Comparison of ENCODE assay signal across 9 cellular contexts in genomic region chr10:96339956-96340904, GRCh38. TPM values are rescaled to one million over a fixed set of nuclear protein-coding genes. Genes with fewer than 3 reads are reported as not detected.
DNase-seq lines count a peak whose midpoint lies in the region; ATAC-seq and TF ChIP-seq lines count a peak whose summit lies in the region.
"Had no signal": no experiment of that assay in that cellular context is flagged by ENCODE, and none has a peak within 500 bp of the region (broad histone marks: within the 10 kb centered on the region; RNA-seq: fewer than 3 reads in every experiment).

No MANE protein-coding gene starts in this region.

- H3K4me2 ChIP-seq in parathyroid adenoma (ENCODE audit: low read length): no peak overlapping the region

- H3K4me3 ChIP-seq in fibroblast of villous mesenchyme (ENCODE audit: low read depth, low read length) (no peak overlapping the region), parathyroid adenoma (ENCODE audit: low read depth, low read length) (no peak overlapping the region)

- in situ Hi-C loops in GM13977 (cut with MboI; ENCODE audit: low pct_unique_long_range_greater_than_20kb, low sequenced_read_pairs, unreplicated experiment): loop anchor here (25.0 kb wide), 1 partner anchor 328 kb away; no protein-coding TSS in a partner anchor
- in situ Hi-C loops in KBM-7 (cut with MboI; ENCODE audit: low pct_unique_long_range_greater_than_20kb, low sequenced_read_pairs): no loop called here

- ATAC-seq in activated T-helper 17 cell treated with anti-CD3 and anti-CD28 coated beads, Interleukin-2, amount 50 U/mL, for 72 hours (replicated peaks): peak; percentile 65
- no peak for ATAC-seq in GM21723 (IDR thresholded peaks at IDR 0.05; ENCODE audit: unreplicated experiment)

- no peak overlapping the region for H3K4me3 Mint-ChIP-seq in activated T-helper 17 cell treated with anti-CD3 and anti-CD28 coated beads, Interleukin-2, amount 50 U/mL, for 72 hours

- H3K36me3 Mint-ChIP-seq in activated T-helper 17 cell treated with anti-CD3 and anti-CD28 coated beads, Interleukin-2, amount 50 U/mL, for 72 hours (ENCODE audit: low read depth): no peaks in the 10 kb centered on the region

- peaks cover 10% of the 10 kb centered on the region for H3K27me3 Mint-ChIP-seq in activated T-helper 17 cell treated with anti-CD3 and anti-CD28 coated beads, Interleukin-2, amount 50 U/mL, for 72 hours

- peak; percentile 27 for DNase-seq in 8988T
- peak; percentile 54 for DNase-seq in GM13977 (ENCODE audit: low spot score)
- DNase-seq in KBM-7: peak; percentile 67
- DNase-seq in RPMI7951 (ENCODE audit: low read depth): peak; percentile 51
- peak; percentile 74 for DNase-seq in fibroblast of villous mesenchyme (ENCODE audit: low read depth)

- no peaks in the 10 kb centered on the region for H3K27me3 ChIP-seq in parathyroid adenoma (ENCODE audit: control insufficient read depth, insufficient read depth, low read length)

- no peaks in the 10 kb centered on the region for H3K9me3 ChIP-seq in parathyroid adenoma (ENCODE audit: control insufficient read depth, low read length)

- no peaks in the 10 kb centered on the region for H3K9me3 Mint-ChIP-seq in activated T-helper 17 cell treated with anti-CD3 and anti-CD28 coated beads, Interleukin-2, amount 50 U/mL, for 72 hours

- no peak overlapping the region for H3K9ac ChIP-seq in parathyroid adenoma

- TF ChIP-seq CTCF in GM13977 (IDR thresholded peaks at IDR 0.05; ENCODE audit: extremely low read depth, insufficient read depth, missing control alignments) (peak; percentile 89), fibroblast of villous mesenchyme (IDR thresholded peaks at IDR 0.05; ENCODE audit: insufficient read depth, low read depth, low read length) (peak; percentile 93), parathyroid adenoma (IDR thresholded peaks at IDR 0.05) (peak; percentile 35)

- H3K4me1 ChIP-seq in parathyroid adenoma: no peaks in the 10 kb centered on the region

- no peaks in the 10 kb centered on the region for H3K36me3 ChIP-seq in parathyroid adenoma (ENCODE audit: control insufficient read depth, insufficient read depth, low read length)

- H3K79me2 ChIP-seq in parathyroid adenoma: no peaks in the 10 kb centered on the region

- H2AFZ ChIP-seq in parathyroid adenoma: no peak overlapping the region

- H3K4me1 Mint-ChIP-seq in activated T-helper 17 cell treated with anti-CD3 and anti-CD28 coated beads, Interleukin-2, amount 50 U/mL, for 72 hours: peaks cover 4% of the 10 kb centered on the region

- no peak overlapping the region for H3K27ac ChIP-seq in parathyroid adenoma

- no peak overlapping the region for H3K27ac Mint-ChIP-seq in activated T-helper 17 cell treated with anti-CD3 and anti-CD28 coated beads, Interleukin-2, amount 50 U/mL, for 72 hours

RNA-seq across cellular contexts. Expression of gene OPALIN, which starts 18.6 kb away (rescaled TPM):
- total RNA-seq in RPMI7951 (2014; rRNA removed; shearing (Covaris generic)): not detected in 2 replicates
- total RNA-seq in activated T-helper 17 cell treated with anti-CD3 and anti-CD28 coated beads, Interleukin-2, amount 50 U/mL, for 72 hours: not detected
- total RNA-seq in fibroblast of villous mesenchyme: not detected in 2 replicates
- total RNA-seq: skeletal muscle tissue had no signal

RNA-seq across cellular contexts. Expression of gene DNTT, which starts 36.0 kb away (rescaled TPM):
- total RNA-seq in RPMI7951 (2014; rRNA removed; shearing (Covaris generic)): not detected in 2 replicates
- total RNA-seq in activated T-helper 17 cell treated with anti-CD3 and anti-CD28 coated beads, Interleukin-2, amount 50 U/mL, for 72 hours: not detected
- total RNA-seq in fibroblast of villous mesenchyme: not detected in 2 replicates
- total RNA-seq: skeletal muscle tissue had no signal

Comparison
In these comparisons a context has a peak if more than half of its experiments do, and no peak if none do; other contexts are left out.
1. CTCF ChIP-seq: peak in every context shown above with its lines; median percentile 93 in fibroblast of villous mesenchyme; 89 in GM13977; 35 in parathyroid adenoma.